10 cellular contexts compared by ENCODE assay signal in genomic region chr15:34753236-34753894, GRCh38. TPM values are rescaled to one million over a fixed set of nuclear protein-coding genes. Genes with fewer than 3 reads are reported as not detected.
DNase-seq lines count a peak whose midpoint lies in the region; ATAC-seq, FAIRE-seq and TF ChIP-seq lines count a peak whose summit lies in the region.
"Had no signal": no experiment of that assay in that cellular context is flagged by ENCODE, and none has a peak within 500 bp of the region (broad histone marks: within the 10 kb centered on the region; RNA-seq: fewer than 3 reads in every experiment).

No MANE protein-coding gene starts in this region.

- no peak for TF ChIP-seq RAD21 in H1 (IDR thresholded peaks at IDR 0.05 in 1 of 2, conservative IDR thresholded peaks at IDR 0.05 in 1 of 2; ENCODE audit: low read depth in 2 of 2, low read length in 2 of 2)

- no peaks in the 10 kb centered on the region for H3K79me2 ChIP-seq in H1 (ENCODE audit: control insufficient read depth in 1 of 2, insufficient read depth in 2 of 2, low read length in 2 of 2)
- no peaks in the 10 kb centered on the region for H3K79me2 ChIP-seq in mesendoderm (ENCODE audit: control insufficient read depth, insufficient read depth, low read length)

- no peak overlapping the region for H2BK20ac ChIP-seq in H1 (ENCODE audit: low read length)

- no peaks in the 10 kb centered on the region for H3K36me3 Mint-ChIP-seq in T-cell

- TF ChIP-seq CTCF in H1 (IDR thresholded peaks at IDR 0.05; ENCODE audit: control extremely low read depth in 1 of 3, insufficient read depth in 1 of 3, low read depth in 1 of 3, low read length in 3 of 3) = no peak

- H3K9ac ChIP-seq in H1 (replicated peaks in 1 of 4; ENCODE audit: extremely low read depth in 1 of 4, low read depth in 3 of 4, low read length in 3 of 4) = no peak overlapping the region
- no peak overlapping the region for H3K9ac ChIP-seq in mesendoderm (ENCODE audit: low read length)

- H3K27ac Mint-ChIP-seq in T-cell = no peak overlapping the region

- peaks cover 67 to 70% of the 10 kb centered on the region in 2 donors for H3K27me3 Mint-ChIP-seq in T-cell

- peaks cover 13 to 47% (median 28%) of the 10 kb centered on the region in 4 experiments for H3K27me3 ChIP-seq in H1 (replicated peaks in 1 of 4; ENCODE audit: control insufficient read depth in 3 of 4, extremely low read depth in 1 of 4, insufficient read depth in 3 of 4, low read length in 3 of 4)
- H3K27me3 ChIP-seq in mesendoderm (ENCODE audit: insufficient read depth, low read length, poor library complexity) = peaks cover 26% of the 10 kb centered on the region

- H3K23me2 ChIP-seq in H1 (ENCODE audit: low read depth, low read length) = peaks cover 6% of the 10 kb centered on the region; the same call in 1 of the 2 replicates

- ATAC-seq in HG03097 (IDR thresholded peaks at IDR 0.05; ENCODE audit: low FRiP score, unreplicated experiment) = no peak
- ATAC-seq in GM19023 (IDR thresholded peaks at IDR 0.05; ENCODE audit: unreplicated experiment) = no peak
- ATAC-seq in T-cell (replicated peaks in 1 of 4) = no peak

- H3K4me2 ChIP-seq in H1 (ENCODE audit: insufficient read depth in 1 of 2, low read depth in 2 of 2, low read length in 2 of 2) (peak overlapping the region; percentile 53 to 71), mesendoderm (ENCODE audit: low read length) (no peak overlapping the region)

- H3K79me1 ChIP-seq in H1 (ENCODE audit: low read depth, low read length) (no peaks in the 10 kb centered on the region), mesendoderm (ENCODE audit: low read length) (no peaks in the 10 kb centered on the region)

- H3K4me1 ChIP-seq in H1 (replicated peaks in 1 of 4; ENCODE audit: control insufficient read depth in 3 of 4, insufficient read depth in 4 of 4, low read length in 3 of 4) (peaks cover 0 to 11% (median 3%) of the 10 kb centered on the region in 4 experiments; a peak in 6 of 7 replicates), mesendoderm (ENCODE audit: control insufficient read depth, low read depth, low read length) (no peaks in the 10 kb centered on the region)

- CTCF ChIA-PET in H1 (lab: Charles Lee; ENCODE audit: partially characterized antibody) = interaction anchor here (1.0 to 1.7 kb wide), 3 partner anchors 33 to 45 kb away, joined by 3 to 6 read pairs (median 4); no protein-coding TSS in a partner anchor
- CTCF ChIA-PET in T-cell (lab: Charles Lee) = no interaction called here

- DNase-seq in ELF-1 (ENCODE audit: low read depth, low spot score) (peak; percentile 78), NCI-H226 (peak; percentile 35), H1 (ENCODE audit: low read depth in 1 of 2, low spot score in 2 of 2) (peak; percentile 15 to 87), mesendoderm (peak; percentile 86), NCI-H2196 treated with DMSO at 0.1 percent for 48 hours (lab: John Stamatoyannopoulos, UW; ENCODE audit: unreplicated experiment) (no peak), T-cell (no peak)
- DNase-seq: tibial artery had no signal

- H4K8ac ChIP-seq in H1 (ENCODE audit: extremely low read depth, insufficient read depth, low read length) (no peak overlapping the region), mesendoderm (ENCODE audit: low read depth, low read length) (no peak overlapping the region)

- no peak overlapping the region for H3K27ac ChIP-seq in H1 (ENCODE audit: low read depth, low read length)
- no peak overlapping the region for H3K27ac ChIP-seq in mesendoderm (ENCODE audit: low read depth, low read length)
- H3K27ac ChIP-seq: neutrophil, tibial artery had no signal

- H3K9me3 ChIP-seq in H1 (ENCODE audit: insufficient read depth in 2 of 2, low read depth in 1 of 2, low read length in 1 of 2) = no peaks in the 10 kb centered on the region
- H3K9me3 ChIP-seq: neutrophil, tibial artery had no signal

- 51% methylated on average over 9 of the region's 11 CpGs; no CpG with 5 or more reads in 1 of the 2 experiments for WGBS in H1 (ENCODE audit: extremely low coverage in 1 of 2, insufficient coverage in 1 of 2, insufficient read length in 1 of 2, insufficient replicate concordance in 2 of 2, low coverage in 1 of 2, low lambda C conversion rate in 2 of 2, missing lambda C conversion rate in 1 of 2), 2 experiments
- WGBS in mesendoderm (ENCODE audit: extremely low coverage, insufficient coverage, low lambda C conversion rate) = no CpG with 5 or more reads among the region's 11 CpGs

- H4K91ac ChIP-seq in H1 (replicated peaks; ENCODE audit: insufficient read length, low read length) = no peak overlapping the region

- H2AFZ ChIP-seq in H1 (ENCODE audit: low read length) = 0 out of 2 replicates have a peak overlapping the region, but pooled peaks have one; percentile 37

- FAIRE-seq in H1 (lab: Jason Lieb, UNC) = peak; percentile 82

- no peak overlapping the region for H2BK120ac ChIP-seq in H1 (replicated peaks; ENCODE audit: low read depth, low read length)
- no peak overlapping the region for H2BK120ac ChIP-seq in mesendoderm (ENCODE audit: low read depth, low read length)

- H3K18ac ChIP-seq in H1 (ENCODE audit: extremely low read depth, low read length) (no peak overlapping the region), mesendoderm (ENCODE audit: low read length) (no peak overlapping the region)

- H4K5ac ChIP-seq in H1 (ENCODE audit: insufficient read length, low read depth, low read length) = no peak overlapping the region
- H4K5ac ChIP-seq in mesendoderm (ENCODE audit: low read length) = no peak overlapping the region

- H2AK5ac ChIP-seq in H1 (ENCODE audit: low read depth, low read length) (no peak overlapping the region), mesendoderm (ENCODE audit: low read length) (no peak overlapping the region)

- H3K14ac ChIP-seq in H1 (ENCODE audit: insufficient read length) = no peak overlapping the region

- H2BK5ac ChIP-seq in H1 (ENCODE audit: low read depth, low read length) (no peak overlapping the region), mesendoderm (ENCODE audit: low read length) (no peak overlapping the region)

- no peak overlapping the region for H2BK12ac ChIP-seq in H1 (ENCODE audit: low read depth, low read length)

- peaks cover 0 to 3% of the 10 kb centered on the region in 2 experiments for H4K20me1 ChIP-seq in H1 (replicated peaks in 1 of 2; ENCODE audit: control insufficient read depth in 1 of 2, insufficient read depth in 2 of 2, low read length in 2 of 2)

- no peak for TF ChIP-seq EP300 in H1 (IDR thresholded peaks at IDR 0.05; ENCODE audit: borderline replicate concordance in 1 of 2, low read depth in 2 of 2, low read length in 2 of 2)

- no peak overlapping the region for H3K56ac ChIP-seq in H1 (replicated peaks; ENCODE audit: insufficient read length, low read depth, low read length)
- H3K56ac ChIP-seq in mesendoderm (ENCODE audit: low read length) = no peak overlapping the region

- no peaks in the 10 kb centered on the region for H3K9me3 Mint-ChIP-seq in T-cell

- TF ChIP-seq POLR2A in H1 (IDR thresholded peaks at IDR 0.05; ENCODE audit: control extremely low read depth in 1 of 2, low read depth in 2 of 2, low read length in 2 of 2) = no peak

- H3K4me3 ChIP-seq in H1 (ENCODE audit: extremely low read depth in 1 of 4, insufficient read depth in 2 of 4, low read depth in 3 of 4, low read length in 4 of 4) (peak overlapping the region in 1 of 4 experiments; percentile 4; a peak in 1 of 8 replicates), mesendoderm (ENCODE audit: low read length) (no peak overlapping the region)
- H3K4me3 ChIP-seq: tibial artery had no signal

- no peak overlapping the region for H2BK15ac ChIP-seq in H1 (ENCODE audit: low read length)
- H2BK15ac ChIP-seq in mesendoderm (replicated peaks; ENCODE audit: low read depth) = no peak overlapping the region

- peaks cover 0 to 7% (median 6%) of the 10 kb centered on the region in 3 donors for H3K4me1 Mint-ChIP-seq in T-cell

- H3K4me3 Mint-ChIP-seq in T-cell = peak overlapping the region in 1 of 3 donors; percentile 53

- POLR2A ChIA-PET in H1 (lab: Charles Lee; ENCODE audit: partially characterized antibody) = interaction anchor here (0.8 kb wide), 1 partner anchor 13 kb away, joined by 3 read pairs; no protein-coding TSS in a partner anchor
- POLR2A ChIA-PET in T-cell (lab: Charles Lee) = no interaction called here

- H3K36me3 ChIP-seq in H1 (ENCODE audit: control insufficient read depth in 2 of 4, insufficient read depth in 4 of 4, low read length in 3 of 4) (no peaks in the 10 kb centered on the region), mesendoderm (ENCODE audit: control insufficient read depth, insufficient read depth, low read length) (no peaks in the 10 kb centered on the region)
- H3K36me3 ChIP-seq: neutrophil, tibial artery had no signal

- no peak overlapping the region for H3K23ac ChIP-seq in H1 (ENCODE audit: insufficient read length)
- no peak overlapping the region for H3K23ac ChIP-seq in mesendoderm (ENCODE audit: low read length)

- no peak overlapping the region for H3K4ac ChIP-seq in H1 (replicated peaks; ENCODE audit: insufficient read length, low read depth, low read length)
- no peak overlapping the region for H3K4ac ChIP-seq in mesendoderm (ENCODE audit: low read depth, low read length)

RNA-seq across cellular contexts. Expression of gene GJD2, which starts 1.4 kb away (rescaled TPM):
- total RNA-seq in H1 (2021; fragmentation: NEBNext Ultra II Directional; extraction: Animal tissue kit (Norgen Biotek cat#: 25700)) = 0.54 and 0.78 TPM in 2 replicates
- 0.31 and 0.39 TPM in 2 replicates for polyA plus RNA-seq in H1 (2011; rRNA removed)
- polyA plus RNA-seq in H1 (2011; cell fraction: cytosol; rRNA removed) = 0.35 TPM
- polyA plus RNA-seq in H1 (2011; cell fraction: nucleus; rRNA removed) = 0.40 TPM
- polyA plus RNA-seq in H1 (2012, experiment 1 of 2) = 0.31 to 0.56 TPM (median 0.40 TPM) in 4 replicates
- polyA plus RNA-seq in H1 (2012, experiment 2 of 2) = 0.25 TPM
- 0.45 TPM for polyA plus RNA-seq in H1 (2013, experiment 1 of 2)
- polyA plus RNA-seq in H1 (2013, experiment 2 of 2) = 0.66 TPM
- 0.80 and 1.2 TPM in 2 replicates for polyA minus RNA-seq in H1 (2011; rRNA and poly(A)+ RNA removed)
- 0.88 TPM for polyA minus RNA-seq in H1 (2011; cell fraction: cytosol; rRNA and poly(A)+ RNA removed)
- polyA minus RNA-seq in H1 (2011; cell fraction: nucleus; rRNA and poly(A)+ RNA removed) = 1.2 TPM
- polyA plus RNA-seq in mesendoderm (2013, experiment 1 of 2) = 0.10 TPM
- polyA plus RNA-seq in mesendoderm (2013, experiment 2 of 2) = 0.15 TPM
- not detected for total RNA-seq in T-cell

RNA-seq across cellular contexts. Expression of gene ACTC1, which starts 42.0 kb away (rescaled TPM):
- 86.2 and 90.0 TPM in 2 replicates for total RNA-seq in H1 (2021; fragmentation: NEBNext Ultra II Directional; extraction: Animal tissue kit (Norgen Biotek cat#: 25700))
- 33.0 and 37.6 TPM in 2 replicates for polyA plus RNA-seq in H1 (2011; rRNA removed)
- 23.8 TPM for polyA plus RNA-seq in H1 (2011; cell fraction: cytosol; rRNA removed)
- polyA plus RNA-seq in H1 (2011; cell fraction: nucleus; rRNA removed) = 25.5 TPM
- 47.2 to 73.4 TPM (median 59.6 TPM) in 4 replicates for polyA plus RNA-seq in H1 (2012, experiment 1 of 2)
- 71.8 TPM for polyA plus RNA-seq in H1 (2012, experiment 2 of 2)
- 14.5 TPM for polyA plus RNA-seq in H1 (2013, experiment 1 of 2)
- 15.4 TPM for polyA plus RNA-seq in H1 (2013, experiment 2 of 2)
- polyA minus RNA-seq in H1 (2011; rRNA and poly(A)+ RNA removed) = 44.1 and 45.6 TPM in 2 replicates
- polyA minus RNA-seq in H1 (2011; cell fraction: cytosol; rRNA and poly(A)+ RNA removed) = 16.4 TPM
- 20.7 TPM for polyA minus RNA-seq in H1 (2011; cell fraction: nucleus; rRNA and poly(A)+ RNA removed)
- 164 TPM for polyA plus RNA-seq in mesendoderm (2013, experiment 1 of 2)
- 168 TPM for polyA plus RNA-seq in mesendoderm (2013, experiment 2 of 2)
- total RNA-seq in T-cell = not detected

Comparison
In these comparisons a context has a peak if more than half of its experiments do, and no peak if none do; other contexts are left out.
1. DNase-seq: peak in ELF-1 (single experiment), NCI-H226 (single experiment), H1 (2 of 2) and mesendoderm (single experiment); none in NCI-H2196 treated with DMSO at 0.1 percent for 48 hours (single experiment) and T-cell (0 of 34).
2. RNA of gene ACTC1, which starts 42.0 kb away (total RNA-seq): 86.2 to 90.0 TPM in H1; not detected in T-cell; every median in the first group is over 10 times any median in the second.